ENCODE assay signal across 23 cellular contexts in the genomic region with DNA sequence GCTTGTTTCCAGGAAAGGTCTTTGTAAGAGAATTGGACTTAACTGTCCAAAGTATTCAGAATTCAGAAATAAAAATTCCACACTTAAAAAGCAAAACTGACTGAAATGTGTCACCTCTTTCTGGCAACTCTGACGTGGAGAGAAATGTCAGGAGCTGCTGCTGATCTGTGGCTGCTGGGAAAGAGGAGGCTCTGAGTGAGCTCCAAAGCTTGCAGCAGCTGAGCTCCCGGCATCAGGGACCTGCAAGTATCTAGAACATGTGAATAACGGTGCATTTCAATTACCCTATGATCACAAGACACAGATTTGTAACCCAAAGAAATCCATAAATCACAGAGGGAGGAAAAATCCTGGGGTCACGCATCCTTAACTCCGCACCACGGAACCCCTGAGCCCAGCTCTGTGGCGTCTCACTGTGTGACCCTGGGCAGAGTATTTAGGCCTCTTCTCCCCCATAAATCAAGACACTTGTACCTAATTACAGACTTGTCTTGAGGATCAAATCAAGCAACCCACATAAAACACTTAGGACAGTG.
DNase-seq lines count a peak whose midpoint lies in the region; TF ChIP-seq lines count a peak whose summit lies in the region.
"Had no signal": no experiment of that assay in that cellular context is flagged by ENCODE, and none has a peak within 500 bp of the region (broad histone marks: within the 10 kb centered on the region; RNA-seq: fewer than 3 reads in every experiment).

No MANE protein-coding gene starts in this region.

- peaks cover 7% of the 10 kb centered on the region for H3K27me3 Mint-ChIP-seq in nephron progenitor cell (ENCODE audit: low read depth, poor library complexity)
- H3K27me3 Mint-ChIP-seq: B cell had no signal

- H3K27me3 ChIP-seq in esophagus muscularis mucosa: peaks cover 0 to 23% (median 0%) of the 10 kb centered on the region in 4 donors
- H3K27me3 ChIP-seq: BLaER1 treated with 17β-estradiol and CSF1 and Interleukin-3, amounts not matched to agents 10 nM and 100 nM had no signal

- H3K9me3 Mint-ChIP-seq in nephron progenitor cell: peaks cover 29% of the 10 kb centered on the region

- no peaks in the 10 kb centered on the region for H3K36me3 Mint-ChIP-seq in nephron progenitor cell (ENCODE audit: low read depth)
- H3K36me3 Mint-ChIP-seq: CD8-positive, alpha-beta T cell had no signal

- no peaks in the 10 kb centered on the region for H3K36me3 ChIP-seq in esophagus muscularis mucosa
- H3K36me3 ChIP-seq: BLaER1 treated with 17β-estradiol and CSF1 and Interleukin-3, amounts not matched to agents 10 nM and 100 nM had no signal

- H3K4me1 Mint-ChIP-seq in nephron progenitor cell: peaks cover 47% of the 10 kb centered on the region
- H3K4me1 Mint-ChIP-seq: B cell had no signal

- TF ChIP-seq POLR2A in esophagus muscularis mucosa (IDR thresholded peaks at IDR 0.05; ENCODE audit: low read depth): no peak

- peaks cover 0 to 13% (median 0%) of the 10 kb centered on the region in 4 donors for H3K9me3 ChIP-seq in esophagus muscularis mucosa
- H3K9me3 ChIP-seq: Caco-2 had no signal

- no peak overlapping the region for H3K4me3 Mint-ChIP-seq in nephron progenitor cell
- H3K4me3 Mint-ChIP-seq: B cell; CD4-positive, alpha-beta T cell; CD8-positive, alpha-beta T cell had no signal

- no peak overlapping the region for H3K4me3 ChIP-seq in esophagus muscularis mucosa
- H3K4me3 ChIP-seq: BLaER1 treated with 17β-estradiol and CSF1 and Interleukin-3, amounts not matched to agents 10 nM and 100 nM; GM12878 had no signal

- no peak for TF ChIP-seq EP300 in esophagus muscularis mucosa (IDR thresholded peaks at IDR 0.05)

- TF ChIP-seq CTCF in esophagus muscularis mucosa (IDR thresholded peaks at IDR 0.05): no peak
- TF ChIP-seq CTCF in nephron progenitor cell (IDR thresholded peaks at IDR 0.05): no peak

- H3K4me1 ChIP-seq in esophagus muscularis mucosa: no peaks in the 10 kb centered on the region
- H3K4me1 ChIP-seq: Caco-2 had no signal

- no peak overlapping the region for H3K27ac ChIP-seq in esophagus muscularis mucosa (replicated peaks in 1 of 4)
- H3K27ac ChIP-seq: BLaER1 treated with 17β-estradiol and CSF1 and Interleukin-3, amounts not matched to agents 10 nM and 100 nM; C4-2B had no signal

- peak overlapping the region; percentile 11 for H3K27ac Mint-ChIP-seq in nephron progenitor cell
- H3K27ac Mint-ChIP-seq: B cell; CD4-positive, alpha-beta T cell; CD8-positive, alpha-beta T cell had no signal

- intact Hi-C loops in esophagus muscularis mucosa (cut with DNase I): no loop called here
- intact Hi-C loops in head of caudate nucleus (cut with DNase I): no loop called here

- 75% methylated on average over 7 of the region's 7 CpGs for WGBS in esophagus muscularis mucosa

- DNase-seq in esophagus muscularis mucosa (ENCODE audit: extremely low spot score) (peak; percentile 62), head of caudate nucleus (peak in 31 of 42 donors; percentile 5 to 83 (median 43)), nephron progenitor cell (peak; percentile 33), putamen (ENCODE audit: low spot score) (peak; percentile 69), SKM-1 treated with dmso at 0.1 percent for 144 hours (lab: John Stamatoyannopoulos, UW; ENCODE audit: unreplicated experiment) (no peak), hippocampal formation (lab: John Stamatoyannopoulos, UW) (no peak), DMS114 treated with DMSO at 0.1 percent for 48 hours (lab: John Stamatoyannopoulos, UW; ENCODE audit: unreplicated experiment) (no peak)
- DNase-seq: 8988T; AML-193; Caco-2; Calu3; CD4-positive, alpha-beta T cell; CD8-positive, alpha-beta T cell; DMS153; DMS53; DMS79; DND-41; EL; GDM1 had no signal

Comparison
In these comparisons a context has a peak if more than half of its experiments do, and no peak if none do; other contexts are left out.
1. DNase-seq: peak in esophagus muscularis mucosa (single experiment), head of caudate nucleus (31 of 42), nephron progenitor cell (single experiment) and putamen (single experiment); none in SKM-1 treated with dmso at 0.1 percent for 144 hours (single experiment), hippocampal formation (0 of 2) and DMS114 treated with DMSO at 0.1 percent for 48 hours (single experiment).